1 cellular context compared by ENCODE assay signal in genomic region chr18:76613721-76614120, GRCh38.
TF ChIP-seq lines count a peak whose summit lies in the region.

No MANE protein-coding gene starts in this region.

TF ChIP-seq in GM23338, 12 proteins besides CTCF, POLR2A, EP300 and RAD21 (continued from another document):
- TF ChIP-seq ZNF331 (CRISPR knock-in tag; IDR thresholded peaks at IDR 0.05; ENCODE audit: low read depth) = no peak
